ENCODE assay signal across 1 cellular context in genomic region chr3:47412842-47413520, GRCh38.
TF ChIP-seq lines count a peak whose summit lies in the region.

No MANE protein-coding gene starts in this region.

TF ChIP-seq in H1, 55 proteins besides CTCF, POLR2A, EP300 and RAD21:
- TF ChIP-seq TBP (IDR thresholded peaks at IDR 0.05; ENCODE audit: low read depth, low read length): no peak
- TF ChIP-seq TAF7 (optimal IDR thresholded peaks at IDR 0.05; ENCODE audit: borderline replicate concordance, low read depth, low read length): no peak
- 0 out of 2 replicates have a peak, but pooled peaks have one; percentile 45 for TF ChIP-seq ATF2 (IDR thresholded peaks at IDR 0.05; ENCODE audit: low read length)
- TF ChIP-seq ASH2L (IDR thresholded peaks at IDR 0.05; ENCODE audit: low read length): no peak
- TF ChIP-seq NRF1 (IDR thresholded peaks at IDR 0.05; ENCODE audit: low read depth, low read length): no peak
- no peak for TF ChIP-seq CREB1 (IDR thresholded peaks at IDR 0.05)
